Comparison of ENCODE assay signal across 8 cellular contexts in the genomic region with DNA sequence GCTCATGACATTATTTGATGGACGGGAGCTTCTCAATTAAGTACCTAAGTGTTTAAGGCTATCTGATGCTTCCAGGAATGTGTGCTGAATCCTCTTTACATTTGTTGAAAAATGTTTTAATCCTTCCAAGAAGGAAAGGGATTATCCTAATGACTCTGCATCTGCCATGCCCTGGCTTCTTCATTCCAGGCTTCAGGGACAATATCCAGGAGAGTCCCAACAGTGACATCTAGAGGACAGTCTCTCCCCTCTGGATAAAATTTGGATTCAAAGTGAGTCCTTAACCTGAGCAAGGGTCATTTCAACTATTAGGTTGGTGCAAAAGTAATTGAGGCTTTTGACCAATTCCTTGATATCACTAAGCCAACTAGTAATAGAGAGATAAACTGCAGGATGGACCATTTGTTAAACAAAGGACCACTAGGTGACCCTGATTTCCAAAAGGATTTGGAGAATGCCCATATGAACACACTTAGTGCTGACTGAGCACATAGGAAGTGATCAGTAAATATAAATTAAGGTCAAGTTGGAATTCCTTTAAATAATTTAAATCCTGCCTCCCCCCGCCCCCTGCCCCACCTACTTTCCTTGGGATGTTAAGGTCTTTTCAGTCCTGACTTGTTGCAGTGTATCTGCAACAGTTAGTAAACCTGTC. TPM values are rescaled to one million over a fixed set of nuclear protein-coding genes. Genes with fewer than 3 reads are reported as not detected.
DNase-seq lines count a peak whose midpoint lies in the region; ATAC-seq and TF ChIP-seq lines count a peak whose summit lies in the region.

No MANE protein-coding gene starts in this region.

- 43 to 48% methylated on average over 2 of the region's 2 CpGs for WGBS in esophagus squamous epithelium, 2 donors
- WGBS in neuronal stem cell (ENCODE audit: extremely low coverage in 2 of 2, insufficient read length in 2 of 2, insufficient replicate concordance in 1 of 2), 2 donors, result no CpG with 5 or more reads among the region's 2 CpGs

- no peaks in the 10 kb centered on the region for H3K9me3 ChIP-seq in esophagus squamous epithelium
- no peaks in the 10 kb centered on the region for H3K9me3 ChIP-seq in neuronal stem cell (replicated peaks in 1 of 2; ENCODE audit: control insufficient read depth in 2 of 2, insufficient read depth in 1 of 2, low read depth in 1 of 2, low read length in 2 of 2)

- no peak overlapping the region for H4K91ac ChIP-seq in neuronal stem cell (ENCODE audit: low read depth, low read length, poor library complexity)

- H3K9ac ChIP-seq in KMS-11 (no peak overlapping the region), neuronal stem cell (ENCODE audit: low read depth, low read length, poor library complexity) (no peak overlapping the region)

- no peak overlapping the region for H4K8ac ChIP-seq in neuronal stem cell (ENCODE audit: low read depth, low read length)

- H4K20me1 ChIP-seq in KMS-11 (ENCODE audit: insufficient read depth), result no peaks in the 10 kb centered on the region

- H3K14ac ChIP-seq in neuronal stem cell (ENCODE audit: low read length), result no peak overlapping the region

- H3K27me3 ChIP-seq in KMS-11 (ENCODE audit: insufficient read depth, low read depth) (no peaks in the 10 kb centered on the region), esophagus squamous epithelium (no peaks in the 10 kb centered on the region), neuronal stem cell (ENCODE audit: control insufficient read depth in 3 of 3, insufficient read depth in 3 of 3, low read depth in 1 of 3, low read length in 3 of 3) (no peaks in the 10 kb centered on the region)

- DNase-seq in DMS153 treated with DMSO at 0.1 percent for 48 hours (lab: John Stamatoyannopoulos, UW; ENCODE audit: unreplicated experiment) (peak; percentile 63), SHP77 (lab: John Stamatoyannopoulos, UW) (peak; percentile 56 to 72), esophagus squamous epithelium (lab: John Stamatoyannopoulos, UW) (no peak), neuronal stem cell (ENCODE audit: low spot score) (peak; percentile 51), occipital lobe (lab: John Stamatoyannopoulos, UW) (no peak)
- no peak for DNase-seq in stimulated activated naive CD8-positive, alpha-beta T cell treated with anti-CD3 and anti-CD28 coated beads, Interleukin-15, Interleukin-2, amounts not matched to agents 100 U/mL and 50 U/mL, for 24 hours

- no peak overlapping the region for H2BK5ac ChIP-seq in neuronal stem cell (ENCODE audit: low read length)

- H2BK15ac ChIP-seq in neuronal stem cell (ENCODE audit: low read length), result no peak overlapping the region

- no peak overlapping the region for H3K4me3 ChIP-seq in KMS-11 (IDR thresholded peaks at IDR 0.05; ENCODE audit: insufficient read depth, low read depth, low read length)
- H3K4me3 ChIP-seq in esophagus squamous epithelium, result no peak overlapping the region
- H3K4me3 ChIP-seq in neuronal stem cell (ENCODE audit: low read length in 2 of 2), result no peak overlapping the region

- H2BK12ac ChIP-seq in neuronal stem cell (ENCODE audit: low read length), result no peak overlapping the region

- TF ChIP-seq CTCF in KMS-11 (conservative IDR thresholded peaks at IDR 0.05; ENCODE audit: low read depth, low read length) (peak; percentile 66), esophagus squamous epithelium (IDR thresholded peaks at IDR 0.05) (peak; percentile 28 to 80 (median 69))

- H3K36me3 ChIP-seq in KMS-11 (ENCODE audit: insufficient read depth), result no peaks in the 10 kb centered on the region
- H3K36me3 ChIP-seq in esophagus squamous epithelium, result no peaks in the 10 kb centered on the region
- no peaks in the 10 kb centered on the region for H3K36me3 ChIP-seq in neuronal stem cell (replicated peaks in 1 of 2; ENCODE audit: control insufficient read depth in 2 of 2, insufficient read depth in 2 of 2, low read length in 2 of 2)

- H3K4me2 ChIP-seq in KMS-11 (no peak overlapping the region), neuronal stem cell (ENCODE audit: insufficient read depth, low read length, poor library complexity, severe bottlenecking) (no peak overlapping the region)

- TF ChIP-seq POLR2A in esophagus squamous epithelium (IDR thresholded peaks at IDR 0.05), result no peak

- no peak overlapping the region for H3K18ac ChIP-seq in neuronal stem cell (ENCODE audit: low read length)

- no peak overlapping the region for H3K23ac ChIP-seq in neuronal stem cell (ENCODE audit: low read depth, low read length, poor library complexity)

- H3K27ac ChIP-seq in KMS-11 (no peak overlapping the region), esophagus squamous epithelium (no peak overlapping the region), neuronal stem cell (replicated peaks; ENCODE audit: low read length) (no peak overlapping the region)

- H3K4me1 ChIP-seq in KMS-11 (ENCODE audit: low read depth, poor library complexity, severe bottlenecking), result peaks cover 10% of the 10 kb centered on the region
- peaks cover 0 to 37% (median 14%) of the 10 kb centered on the region in 3 donors for H3K4me1 ChIP-seq in esophagus squamous epithelium
- H3K4me1 ChIP-seq in neuronal stem cell (ENCODE audit: control insufficient read depth in 2 of 2, insufficient read depth in 1 of 2, low read depth in 1 of 2, low read length in 2 of 2), result peaks cover 0 to 6% of the 10 kb centered on the region in 2 donors

- H3K79me2 ChIP-seq in KMS-11 (ENCODE audit: insufficient read depth, low read depth), result no peaks in the 10 kb centered on the region

- no peak overlapping the region for H3K4ac ChIP-seq in neuronal stem cell (ENCODE audit: low read length)

- H2AK5ac ChIP-seq in neuronal stem cell (ENCODE audit: low read depth, low read length), result no peak overlapping the region

- H2BK120ac ChIP-seq in neuronal stem cell (ENCODE audit: low read depth, low read length), result no peak overlapping the region

- H3K79me1 ChIP-seq in neuronal stem cell (ENCODE audit: low read depth, low read length), result no peaks in the 10 kb centered on the region

- no peak for ATAC-seq in stimulated activated naive CD8-positive, alpha-beta T cell treated with anti-CD3 and anti-CD28 coated beads, Interleukin-15, Interleukin-2, amounts not matched to agents 100 U/mL and 50 U/mL, for 24 hours
- no peak for ATAC-seq in HG03565 (IDR thresholded peaks at IDR 0.05; ENCODE audit: unreplicated experiment)

- H2AFZ ChIP-seq in KMS-11 (ENCODE audit: low read depth) (no peak overlapping the region), neuronal stem cell (ENCODE audit: low read length) (no peak overlapping the region)

- intact Hi-C loops in esophagus squamous epithelium (cut with DNase I), result loop anchor here (10.0 kb wide), 1 partner anchor 226 kb away; a partner anchor contains a TSS

RNA-seq across cellular contexts. Expression of a gene that starts 19.1 kb away (rescaled TPM):
- total RNA-seq in esophagus squamous epithelium, result 1 to 10 TPM in 1 of 4 donors, under 1 TPM in 3; 0.21 to 6.5 (median 0.41) TPM
- polyA plus RNA-seq in neuronal stem cell (2013, experiment 1 of 2), result not detected
- polyA plus RNA-seq in neuronal stem cell (2013, experiment 2 of 2), result not detected
- total RNA-seq in occipital lobe, result 1.1 TPM

Comparison
In these comparisons a context has a peak if more than half of its experiments do, and no peak if none do; other contexts are left out.
1. DNase-seq: peak in DMS153 treated with DMSO at 0.1 percent for 48 hours (single experiment), SHP77 (2 of 2) and neuronal stem cell (single experiment); none in esophagus squamous epithelium (single experiment), stimulated activated naive CD8-positive, alpha-beta T cell treated with anti-CD3 and anti-CD28 coated beads, Interleukin-15, Interleukin-2, amounts not matched to agents 100 U/mL and 50 U/mL, for 24 hours (single experiment) and occipital lobe (single experiment).